14 cellular contexts compared by ENCODE assay signal in genomic region chr15:48603123-48603500, GRCh38. TPM values are rescaled to one million over a fixed set of nuclear protein-coding genes. Genes with fewer than 3 reads are reported as not detected.
DNase-seq lines count a peak whose midpoint lies in the region; FAIRE-seq and TF ChIP-seq lines count a peak whose summit lies in the region.
"Had no signal": no experiment of that assay in that cellular context is flagged by ENCODE, and none has a peak within 500 bp of the region (broad histone marks: within the 10 kb centered on the region; RNA-seq: fewer than 3 reads in every experiment).

No MANE protein-coding gene starts in this region.

- TF ChIP-seq POLR2A in esophagus muscularis mucosa (IDR thresholded peaks at IDR 0.05; ENCODE audit: low read depth): no peak

- peak overlapping the region; percentile 31 for H3K4me2 ChIP-seq in osteoblast (ENCODE audit: insufficient read depth, low read length)

- no peak for FAIRE-seq in RCC 7860 (lab: Jason Lieb, UNC)
- FAIRE-seq: islet of Langerhans had no signal

- peaks cover 20 to 52% (median 38%) of the 10 kb centered on the region in 4 donors for H3K4me1 ChIP-seq in esophagus muscularis mucosa
- H3K4me1 ChIP-seq in osteoblast (ENCODE audit: insufficient read depth, low read length): peaks cover 31% of the 10 kb centered on the region

- TF ChIP-seq CTCF in esophagus muscularis mucosa (IDR thresholded peaks at IDR 0.05) (no peak), osteoblast (IDR thresholded peaks at IDR 0.05; ENCODE audit: extremely low read depth, low read depth, low read length) (no peak)

- H3K27me3 ChIP-seq in esophagus muscularis mucosa (no peaks in the 10 kb centered on the region), osteoblast (ENCODE audit: insufficient read depth, low read length) (no peaks in the 10 kb centered on the region)

- H3K4me3 ChIP-seq in esophagus muscularis mucosa (peak overlapping the region in 1 of 4 donors; percentile 8), osteoblast (ENCODE audit: insufficient read depth, low read length) (no peak overlapping the region)

- H3K9me3 ChIP-seq in esophagus muscularis mucosa (no peaks in the 10 kb centered on the region), osteoblast (ENCODE audit: low read depth, low read length) (no peaks in the 10 kb centered on the region)

- peaks cover 0 to 28% (median 15%) of the 10 kb centered on the region in 4 donors for H3K36me3 ChIP-seq in esophagus muscularis mucosa
- H3K36me3 ChIP-seq in osteoblast (ENCODE audit: insufficient read depth, low read length): peaks cover 81% of the 10 kb centered on the region

- WGBS in esophagus muscularis mucosa: 72% methylated on average over 6 of the region's 6 CpGs

- TF ChIP-seq EP300 in esophagus muscularis mucosa (IDR thresholded peaks at IDR 0.05): no peak

- DNase-seq in EL: peak; percentile 17
- peak; percentile 31 for DNase-seq in RPMI7951 (ENCODE audit: low read depth)
- no peak for DNase-seq in esophagus muscularis mucosa (ENCODE audit: extremely low spot score)
- no peak for DNase-seq in osteoblast (ENCODE audit: insufficient read length, low spot score, missing footprints)
- DNase-seq in anterior cingulate cortex (lab: John Stamatoyannopoulos, UW): no peak
- no peak for DNase-seq in germinal center (ENCODE audit: low spot score)
- no peak for DNase-seq in RCC 7860 (ENCODE audit: low spot score)
- DNase-seq in central memory CD4-positive, alpha-beta T cell: no peak
- DNase-seq: activated CD4-positive, alpha-beta T cell treated with anti-CD3 and anti-CD28 coated beads for 4 hours; DND-41; KBM-7; NCI-H2029 treated with DMSO at 0.1 percent for 48 hours; T-helper 1 cell had no signal

- intact Hi-C loops in esophagus muscularis mucosa (cut with DNase I): no loop called here

- peaks cover 90% of the 10 kb centered on the region for H3K79me2 ChIP-seq in osteoblast (ENCODE audit: insufficient read depth, low read length)

- H2AFZ ChIP-seq in osteoblast (ENCODE audit: low read length): no peak overlapping the region

- H3K27ac ChIP-seq in esophagus muscularis mucosa (replicated peaks in 1 of 4) (peak overlapping the region; percentile 16 to 50 (median 36)), osteoblast (ENCODE audit: low read depth, low read length) (peak overlapping the region; percentile 92)

- H4K20me1 ChIP-seq in osteoblast (ENCODE audit: insufficient read depth, low read length): peaks cover 8% of the 10 kb centered on the region

RNA-seq across cellular contexts. Expression of gene FBN1, which starts 42.4 kb away (rescaled TPM):
- total RNA-seq in RPMI7951 (2014; rRNA removed; shearing (Covaris generic)): 194 and 208 TPM in 2 replicates
- total RNA-seq in esophagus muscularis mucosa (100 to 1,000 TPM; 159 to 253 (median 226) TPM), osteoblast (1,453 and 1,556 TPM in 2 replicates)

Comparison
In these comparisons a context has a peak if more than half of its experiments do, and no peak if none do; other contexts are left out.
1. DNase-seq: peak in EL (single experiment) and RPMI7951 (single experiment); none in esophagus muscularis mucosa (single experiment), osteoblast (single experiment), anterior cingulate cortex (0 of 58), germinal center (single experiment), RCC 7860 (single experiment) and central memory CD4-positive, alpha-beta T cell (single experiment).